In genomic region chr6:130001229-130001554, GRCh38 we compare ENCODE assay signal across 29 cellular contexts.
"Had no signal": no experiment of that assay in that cellular context is flagged by ENCODE, and none has a peak within 500 bp of the region (broad histone marks: within the 10 kb centered on the region; RNA-seq: fewer than 3 reads in every experiment).

No MANE protein-coding gene starts in this region.

- DNase-seq: activated CD4-positive, alpha-beta memory T cell treated with anti-CD3 and anti-CD28 coated beads for 36 hours; activated CD4-positive, alpha-beta T cell treated with anti-CD3 and anti-CD28 coated beads, Interleukin-2, amount 10 ng/mL, durations not matched to agents 24 days and 14 days; activated CD4-positive, CD25-positive, alpha-beta regulatory T cell treated with anti-CD3 and anti-CD28 coated beads, Interleukin-2, amount 50 U/mL, for 72 hours; activated CD8-positive, alpha-beta memory T cell treated with anti-CD3 and anti-CD28 coated beads, Interleukin-2, amount 50 U/mL, for 4 hours; activated effector memory CD4-positive, alpha-beta T cell treated with anti-CD3 and anti-CD28 coated beads, Interleukin-2, amount 50 U/mL, for 16 hours; activated naive CD4-positive, alpha-beta T cell treated with anti-CD3 and anti-CD28 coated beads for 36 hours; activated naive CD8-positive, alpha-beta T cell treated with anti-CD3 and anti-CD28 coated beads for 36 hours; activated T-cell treated with anti-CD3 and anti-CD28 coated beads, Interleukin-2, amount 50 U/mL, for 1 hour; adrenal gland; esophagus squamous epithelium; immature natural killer cell; kidney; left colon; naive B cell; nephron progenitor cell; stimulated activated CD4-positive, alpha-beta T cell treated with anti-CD3 and anti-CD28 coated beads, Interleukin-1b, Interleukin-23, amount 100 ng/mL, for 48 hours; stimulated activated CD4-positive, alpha-beta T cell treated with anti-CD3 and anti-CD28 coated beads, Interleukin-4, amount 100 ng/mL, for 4 hours; stimulated activated CD8-positive, alpha-beta memory T cell treated with anti-CD3 and anti-CD28 coated beads, Interleukin-4, amount 100 ng/mL, for 48 hours; stimulated activated naive B cell treated with anti-CD40 and anti-IgM and Interleukin-4, amounts not matched to agents 10 μg/mL and 1 μg/mL and 100 μg/mL, for 72 hours; T1000; tibial artery; upper lobe of right lung; WERI-Rb-1 had no signal

- H3K4me1 ChIP-seq: adrenal gland, ascending aorta, esophagus squamous epithelium, suprapubic skin, tibial artery, upper lobe of right lung had no signal

- H3K27me3 ChIP-seq: adrenal gland, ascending aorta, esophagus squamous epithelium, neutrophil, suprapubic skin, tibial artery, upper lobe of right lung had no signal

- H3K27ac ChIP-seq: adrenal gland, ascending aorta, epithelial cell of prostate, esophagus squamous epithelium, neutrophil, suprapubic skin, tibial artery, upper lobe of right lung, WERI-Rb-1 had no signal

- FAIRE-seq: kidney had no signal

- H3K4me3 ChIP-seq: adrenal gland, ascending aorta, esophagus squamous epithelium, smooth muscle cell, suprapubic skin, tibial artery, upper lobe of right lung had no signal

- H3K9me3 ChIP-seq: adrenal gland, ascending aorta, esophagus squamous epithelium, neutrophil, suprapubic skin, tibial artery, upper lobe of right lung had no signal

- ATAC-seq: left colon; sciatic nerve; stimulated activated naive B cell treated with anti-CD40 and anti-IgM and Interleukin-4, amounts not matched to agents 10 μg/mL and 1 μg/mL and 100 μg/mL, for 72 hours; upper lobe of right lung had no signal

- H3K36me3 ChIP-seq: adrenal gland, ascending aorta, esophagus squamous epithelium, neutrophil, suprapubic skin, tibial artery, upper lobe of right lung, WERI-Rb-1 had no signal
